20 cellular contexts compared by ENCODE assay signal in genomic region chr2:32783468-32783867, GRCh38.
DNase-seq lines count a peak whose midpoint lies in the region; ATAC-seq and TF ChIP-seq lines count a peak whose summit lies in the region.
"Had no signal": no experiment of that assay in that cellular context is flagged by ENCODE, and none has a peak within 500 bp of the region (broad histone marks: within the 10 kb centered on the region; RNA-seq: fewer than 3 reads in every experiment).

No MANE protein-coding gene starts in this region.

- H3K27ac Mint-ChIP-seq in brain: peak overlapping the region in 3 of 5 experiments; percentile 9 to 24 (median 10)
- H3K27ac Mint-ChIP-seq: B cell; CD4-positive, alpha-beta T cell; HFFc6 had no signal

- peaks cover 19 to 41% (median 37%) of the 10 kb centered on the region in 5 experiments for H3K9me3 Mint-ChIP-seq in brain

- TF ChIP-seq CTCF in brain (conservative IDR thresholded peaks at IDR 0.05) (no peak), psoas muscle (IDR thresholded peaks at IDR 0.05) (no peak)

- H3K36me3 Mint-ChIP-seq in brain: peaks cover 72% of the 10 kb centered on the region

- H3K4me1 ChIP-seq in psoas muscle: peaks cover 30% of the 10 kb centered on the region

- WGBS in psoas muscle, 3 donors: 10 to 13% (median 10%) methylated on average over 2 of the region's 2 CpGs

- H3K36me3 ChIP-seq in psoas muscle (ENCODE audit: insufficient read depth in 1 of 2, low read depth in 1 of 2): peaks cover 0 to 12% of the 10 kb centered on the region in 2 donors

- peak overlapping the region; percentile 47 for H3K27ac ChIP-seq in psoas muscle

- no peaks in the 10 kb centered on the region for H3K27me3 ChIP-seq in psoas muscle (ENCODE audit: insufficient read depth in 3 of 3, low read length in 2 of 3)

- no peak overlapping the region for H3K4me3 Mint-ChIP-seq in brain
- H3K4me3 Mint-ChIP-seq: B cell; CD4-positive, alpha-beta T cell; HFFc6 had no signal

- peak; percentile 51 for DNase-seq in NCI-H2171 (lab: John Stamatoyannopoulos, UW)
- no peak for DNase-seq in left cardiac atrium
- DNase-seq in psoas muscle: no peak
- no peak for DNase-seq in SHP77 treated with DMSO at 0.1 percent for 48 hours (lab: John Stamatoyannopoulos, UW)
- no peak for DNase-seq in 8988T
- no peak for DNase-seq in NCI-H2029 (lab: John Stamatoyannopoulos, UW)
- DNase-seq: CD4-positive, alpha-beta T cell; DND-41; GDM1; GOT3; HFFc6; KBM-7; NCI-H1105 treated with DMSO at 0.1 percent for 48 hours; NCI-H2081 treated with DMSO at 0.1 percent for 48 hours; NCI-H226; NCI-H69 had no signal

- H3K9me3 ChIP-seq in psoas muscle: peaks cover 7% of the 10 kb centered on the region

- intact Hi-C loops in left cardiac atrium (cut with DNase I): no loop called here
- intact Hi-C loops in psoas muscle (cut with DNase I): no loop called here

- ATAC-seq in left cardiac atrium: peak; percentile 84 to 90
- peak; percentile 49 to 76 (median 65) for ATAC-seq in psoas muscle
- no peak for ATAC-seq in GM18511 (IDR thresholded peaks at IDR 0.05; ENCODE audit: unreplicated experiment)
- ATAC-seq: SK-N-SH treated with all-trans-retinoic acid at 6 μM for 48 hours had no signal

- no peaks in the 10 kb centered on the region for H3K27me3 Mint-ChIP-seq in brain
- H3K27me3 Mint-ChIP-seq: B cell; CD4-positive, alpha-beta T cell had no signal

- H3K4me3 ChIP-seq in psoas muscle: peak overlapping the region; percentile 1

- H3K4me1 Mint-ChIP-seq in brain: peaks cover 16% of the 10 kb centered on the region
- H3K4me1 Mint-ChIP-seq: B cell had no signal
